ENCODE assay signal across 11 cellular contexts in genomic region chr14:105421723-105422615, GRCh38. TPM values are rescaled to one million over a fixed set of nuclear protein-coding genes. Genes with fewer than 3 reads are reported as not detected.
DNase-seq lines count a peak whose midpoint lies in the region; ATAC-seq, FAIRE-seq and TF ChIP-seq lines count a peak whose summit lies in the region.
"Had no signal": no experiment of that assay in that cellular context is flagged by ENCODE, and none has a peak within 500 bp of the region (broad histone marks: within the 10 kb centered on the region; RNA-seq: fewer than 3 reads in every experiment).

No MANE protein-coding gene starts in this region.

- peaks cover 6% of the 10 kb centered on the region for H3K9me1 ChIP-seq in K562 (ENCODE audit: control insufficient read depth, insufficient read depth, low read length)

- FAIRE-seq in K562 (lab: Jason Lieb, UNC) = no peak
- FAIRE-seq: bronchial epithelial cell had no signal

- H3K4me3 ChIP-seq in A673 (ENCODE audit: low read depth, low read length, poor library complexity, severe bottlenecking) (peak overlapping the region; percentile 97), HCT116 (replicated peaks in 1 of 2; ENCODE audit: low read depth in 1 of 2, low read length in 2 of 2) (peak overlapping the region; percentile 92 to 97), K562 (peak overlapping the region; percentile 71; the same call in 1 of the 2 replicates)

- H2AFZ ChIP-seq in HCT116 (ENCODE audit: low read depth, low read length, poor library complexity, severe bottlenecking) = no peak overlapping the region
- no peak overlapping the region for H2AFZ ChIP-seq in K562 (ENCODE audit: low read depth, low read length)

- H3K36me3 ChIP-seq in A673 (ENCODE audit: insufficient read depth, low read length, poor library complexity, severe bottlenecking) (peaks cover 18% of the 10 kb centered on the region), HCT116 (ENCODE audit: control insufficient read depth in 1 of 2, insufficient read depth in 2 of 2, low read length in 2 of 2) (peaks cover 4 to 21% of the 10 kb centered on the region in 2 experiments; a peak in 3 of 4 replicates), K562 (ENCODE audit: control insufficient read depth, insufficient read depth, low read length) (peaks cover 45% of the 10 kb centered on the region; the same call in 2 of the 3 replicates)
- H3K36me3 ChIP-seq: neutrophil, uterus had no signal

- no peak for TF ChIP-seq EP300 in K562 (IDR thresholded peaks at IDR 0.05; ENCODE audit: low read length)

- no peaks in the 10 kb centered on the region for H3K9me2 ChIP-seq in HCT116 (ENCODE audit: insufficient read depth)

- no peak for TF ChIP-seq CTCF in A673 (conservative IDR thresholded peaks at IDR 0.05; ENCODE audit: low read depth, low read length)
- TF ChIP-seq CTCF in HCT116 (IDR thresholded peaks at IDR 0.05 in 2 of 3, conservative IDR thresholded peaks at IDR 0.05 in 1 of 3; ENCODE audit: borderline replicate concordance in 1 of 3, insufficient read depth in 1 of 3, low read depth in 2 of 3, low read length in 2 of 3) = no peak
- no peak for TF ChIP-seq CTCF in K562 (IDR thresholded peaks at IDR 0.05 in 2 of 3, conservative IDR thresholded peaks at IDR 0.05 in 1 of 3; ENCODE audit: insufficient read depth in 2 of 3, low read depth in 1 of 3, low read length in 3 of 3)

- 81% methylated on average over 5 of the region's 32 CpGs for WGBS in K562 (ENCODE audit: insufficient coverage, low coverage, missing lambda C conversion rate)

- TF ChIP-seq POLR2A in HCT116 (IDR thresholded peaks at IDR 0.05; ENCODE audit: borderline replicate concordance, extremely low read depth, insufficient read depth, insufficient read length) = no peak
- no peak for TF ChIP-seq POLR2A in K562 (conservative IDR thresholded peaks at IDR 0.05)
- TF ChIP-seq POLR2A in GM18505 (IDR thresholded peaks at IDR 0.05; ENCODE audit: borderline replicate concordance, extremely low read depth, insufficient read depth, insufficient read length) = no peak

- POLR2A ChIA-PET in A673 (lab: Charles Lee; ENCODE audit: low non-redundant PET) = no interaction called here
- POLR2A ChIA-PET in HCT116 (lab: Charles Lee) = no interaction called here
- POLR2A ChIA-PET in K562 (lab: Yijun Ruan, JAX) = interaction anchor here (0.9 to 1.6 kb wide), 2 partner anchors 14 to 18 kb away, joined by 3 to 4 read pairs; no protein-coding TSS in a partner anchor

- ATAC-seq in HCT116 = no peak
- ATAC-seq in K562 = no peak
- no peak for ATAC-seq in GM18505 (IDR thresholded peaks at IDR 0.05; ENCODE audit: unreplicated experiment)
- ATAC-seq in GM21723 (IDR thresholded peaks at IDR 0.05; ENCODE audit: unreplicated experiment) = no peak

- H3K4me2 ChIP-seq in HCT116 (ENCODE audit: low read length) = peak overlapping the region; percentile 99
- 0 out of 2 replicates have a peak overlapping the region, but pooled peaks have one; percentile 72 for H3K4me2 ChIP-seq in K562 (ENCODE audit: insufficient read depth, low read length)

- intact Hi-C loops in A673 (cut with micrococcal nuclease; ENCODE audit: unreplicated experiment) (no loop called here), HCT116 (cut with micrococcal nuclease) (no loop called here), K562 (cut with micrococcal nuclease) (no loop called here)

- DNase-seq in A673 (ENCODE audit: low spot score) (no peak), HCT116 (ENCODE audit: low read depth, low spot score) (no peak), K562 (ENCODE audit: extremely low read depth in 1 of 4, low spot score in 3 of 4) (no peak), mesenteric fat pad (ENCODE audit: low spot score) (peak; percentile 81), GOT3 (lab: John Stamatoyannopoulos, UW) (no peak), NCI-H1092 (lab: John Stamatoyannopoulos, UW) (no peak)
- DNase-seq: uterus had no signal

- CTCF ChIA-PET in A673 (lab: Charles Lee) = no interaction called here
- CTCF ChIA-PET in HCT116 (lab: Charles Lee) = no interaction called here
- CTCF ChIA-PET in K562 (lab: Yijun Ruan, JAX; ENCODE audit: low intra/inter-chr PET ratio) = interaction anchor here (0.6 kb wide), 1 partner anchor 8 kb away, joined by 3 read pairs; no protein-coding TSS in a partner anchor

- BruUV-seq in A673 (replicated peaks; lab: Mats Ljungman, UMichigan) (no TSS peak), HCT116 (replicated peaks; lab: Mats Ljungman, UMichigan) (no TSS peak), K562 (replicated peaks; lab: Mats Ljungman, UMichigan) (no TSS peak)

- peak overlapping the region; percentile 91 for H3K27ac ChIP-seq in A673 (ENCODE audit: low read depth, low read length, poor library complexity, severe bottlenecking)
- peak overlapping the region; percentile 88 for H3K27ac ChIP-seq in HCT116 (ENCODE audit: low read depth, low read length)
- H3K27ac ChIP-seq in K562 (ENCODE audit: extremely low read depth, low read depth, low read length) = no peak overlapping the region
- H3K27ac ChIP-seq: neutrophil had no signal

- H3K9me3 ChIP-seq in A673 (ENCODE audit: low read depth, low read length, poor library complexity, severe bottlenecking) (no peaks in the 10 kb centered on the region), HCT116 (ENCODE audit: control insufficient read depth in 1 of 2, insufficient read depth in 1 of 2, low read depth in 1 of 2, low read length in 2 of 2) (no peaks in the 10 kb centered on the region), K562 (replicated peaks; ENCODE audit: control insufficient read depth, insufficient read depth, low read depth, low read length) (no peaks in the 10 kb centered on the region; the same call in 1 of the 2 replicates)
- H3K9me3 ChIP-seq: neutrophil, uterus had no signal

- H3K27me3 ChIP-seq in A673 (replicated peaks; ENCODE audit: insufficient read depth, low read depth, low read length, poor library complexity) (no peaks in the 10 kb centered on the region), HCT116 (ENCODE audit: insufficient read depth, low read length) (no peaks in the 10 kb centered on the region), K562 (ENCODE audit: control insufficient read depth in 2 of 2, insufficient read depth in 2 of 2, low read length in 2 of 2) (no peaks in the 10 kb centered on the region)
- H3K27me3 ChIP-seq: uterus had no signal

- H3K79me2 ChIP-seq in HCT116 (ENCODE audit: insufficient read depth, low read length) (peaks cover 72% of the 10 kb centered on the region), K562 (ENCODE audit: control insufficient read depth, insufficient read depth, low read length) (peaks cover 69% of the 10 kb centered on the region)

- H3K4me1 ChIP-seq in A673 (ENCODE audit: insufficient read depth, low read length, poor library complexity, severe bottlenecking) = peaks cover 28% of the 10 kb centered on the region
- H3K4me1 ChIP-seq in HCT116 (ENCODE audit: control insufficient read depth in 1 of 2, insufficient read depth in 2 of 2, low read length in 2 of 2) = peaks cover 16 to 35% of the 10 kb centered on the region in 2 experiments
- peaks cover 11 to 68% of the 10 kb centered on the region in 2 experiments; a peak in 4 of 5 replicates for H3K4me1 ChIP-seq in K562 (replicated peaks in 1 of 2; ENCODE audit: control insufficient read depth in 2 of 2, insufficient read depth in 2 of 2, low read length in 2 of 2)

- H3K9ac ChIP-seq in HCT116 (ENCODE audit: low read length) = peak overlapping the region; percentile 98; the same call in 1 of the 2 replicates
- peak overlapping the region; percentile 81 to 98; a peak in 2 of 4 replicates for H3K9ac ChIP-seq in K562 (ENCODE audit: insufficient read depth in 1 of 2, low read depth in 2 of 2, low read length in 2 of 2)

- TF ChIP-seq RAD21 in HCT116 (IDR thresholded peaks at IDR 0.05; ENCODE audit: low read depth) (no peak), K562 (CRISPR knock-in tag; conservative IDR thresholded peaks at IDR 0.05 in 1 of 2, IDR thresholded peaks at IDR 0.05 in 1 of 2) (no peak)

- no peaks in the 10 kb centered on the region; the same call in 1 of the 2 replicates for H4K20me1 ChIP-seq in HCT116 (ENCODE audit: insufficient read depth)
- no peaks in the 10 kb centered on the region for H4K20me1 ChIP-seq in K562 (replicated peaks; ENCODE audit: control insufficient read depth, insufficient read depth, low read length)

- in situ Hi-C loops in K562 (cut with MboI) = no loop called here

- RAD21 ChIA-PET in HCT116 (lab: Charles Lee; ENCODE audit: low non-redundant PET in 1 of 2, low total read pairs in 2 of 2, uncharacterized antibody in 2 of 2, unreplicated experiment in 2 of 2) = no interaction called here

RNA-seq across cellular contexts. Expression of gene MTA1, which starts 2.3 kb away (rescaled TPM):
- total RNA-seq in A673 (2021) (238 and 250 TPM in 2 replicates), HCT116 (2021; ENCODE audit: unreplicated experiment) (229 TPM), K562 (2014; rRNA removed) (48.1 and 61.0 TPM in 2 replicates), K562 (2014; rRNA removed; fragmentation: Illumina TruSeq; extraction: Trizol) (11.6 and 12.2 TPM in 2 replicates), K562 (2015; rRNA removed; fragmentation: Illumina TruSeq; extraction: Trizol) (32.3 and 33.4 TPM in 2 replicates), K562 (2021) (107 and 118 TPM in 2 replicates), mesenteric fat pad (87.1 TPM)
- 132 and 135 TPM in 2 replicates for polyA plus RNA-seq in HCT116 (2012)
- total RNA-seq in K562 (2011; cell fraction: chromatin; rRNA removed; ENCODE audit: low replicate concordance) = 154 and 390 TPM in 2 replicates
- total RNA-seq in K562 (2011; cell fraction: nucleolus; rRNA removed) = 257 and 271 TPM in 2 replicates
- 138 and 156 TPM in 2 replicates for total RNA-seq in K562 (2011; cell fraction: nucleoplasm; rRNA removed)
- polyA plus RNA-seq in K562 (2011; rRNA removed) (47.7 and 58.6 TPM in 2 replicates), K562 (2014; fragmentation: Illumina TruSeq; extraction: Trizol) (29.5 and 45.4 TPM in 2 replicates), K562 (2014; fragmentation: Nextera tagmentation; extraction: Ambion mirVana) (under 1 TPM; 0.13 to 0.14 TPM), K562 (2014; rRNA removed) (90.0 and 103 TPM in 2 replicates)
- polyA plus RNA-seq in K562 (2011; cell fraction: cytosol; rRNA removed) = 31.6 and 47.1 TPM in 2 replicates
- polyA plus RNA-seq in K562 (2011; cell fraction: nucleus; rRNA removed) = 383 and 622 TPM in 2 replicates
- 74.0 and 91.7 TPM in 2 replicates for polyA plus RNA-seq in K562 (2012)
- polyA minus RNA-seq in K562 (2011; rRNA and poly(A)+ RNA removed) = 13.9 and 22.6 TPM in 2 replicates
- polyA minus RNA-seq in K562 (2011; cell fraction: cytosol; rRNA and poly(A)+ RNA removed) = 69.0 and 80.6 TPM in 2 replicates
- 102 and 104 TPM in 2 replicates for polyA minus RNA-seq in K562 (2011; cell fraction: nucleus; rRNA and poly(A)+ RNA removed)

RNA-seq across cellular contexts. Expression of gene TEX22, which starts 23.6 kb away (rescaled TPM):
- total RNA-seq in A673 (2021) (2.1 and 2.7 TPM in 2 replicates), HCT116 (2021; ENCODE audit: unreplicated experiment) (3.8 TPM), K562 (2014; rRNA removed) (0.04 and 0.05 TPM in 2 replicates), K562 (2014; rRNA removed; fragmentation: Illumina TruSeq; extraction: Trizol) (0.06 and 0.55 TPM in 2 replicates), K562 (2015; rRNA removed; fragmentation: Illumina TruSeq; extraction: Trizol) (0.14 and 0.45 TPM in 2 replicates), K562 (2021) (1.0 and 1.7 TPM in 2 replicates), mesenteric fat pad (not detected)
- 0.05 and 0.15 TPM in 2 replicates for polyA plus RNA-seq in HCT116 (2012)
- total RNA-seq in K562 (2011; cell fraction: chromatin; rRNA removed; ENCODE audit: low replicate concordance) = 2.3 and 5.1 TPM in 2 replicates
- 2.6 and 3.8 TPM in 2 replicates for total RNA-seq in K562 (2011; cell fraction: nucleolus; rRNA removed)
- total RNA-seq in K562 (2011; cell fraction: nucleoplasm; rRNA removed) = 1.9 and 2.6 TPM in 2 replicates
- polyA plus RNA-seq in K562 (2011; rRNA removed) (0.31 and 0.50 TPM in 2 replicates), K562 (2014; fragmentation: Illumina TruSeq; extraction: Trizol) (0.04 and 0.14 TPM in 2 replicates), K562 (2014; fragmentation: Nextera tagmentation; extraction: Ambion mirVana) (not detected), K562 (2014; rRNA removed) (0.18 and 0.23 TPM in 2 replicates)
- 0.22 and 0.66 TPM in 2 replicates for polyA plus RNA-seq in K562 (2011; cell fraction: cytosol; rRNA removed)
- polyA plus RNA-seq in K562 (2011; cell fraction: nucleus; rRNA removed) = 3.7 and 7.3 TPM in 2 replicates
- 0.14 and 0.36 TPM in 2 replicates for polyA plus RNA-seq in K562 (2012)
- polyA minus RNA-seq in K562 (2011; rRNA and poly(A)+ RNA removed) = 0.11 and 0.12 TPM in 2 replicates
- not detected in 2 replicates for polyA minus RNA-seq in K562 (2011; cell fraction: cytosol; rRNA and poly(A)+ RNA removed)
- 0.56 and 0.94 TPM in 2 replicates for polyA minus RNA-seq in K562 (2011; cell fraction: nucleus; rRNA and poly(A)+ RNA removed)

RNA-seq across cellular contexts. Expression of gene CRIP2, which starts 52.7 kb away (rescaled TPM):
- 154 and 192 TPM in 2 replicates for total RNA-seq in A673 (2021)
- total RNA-seq in HCT116 (2021; ENCODE audit: unreplicated experiment) = 31.1 TPM
- polyA plus RNA-seq in HCT116 (2012) = 37.8 and 43.3 TPM in 2 replicates
- 2.6 TPM in 1 of 2 replicates, not detected in the other for total RNA-seq in K562 (2011; cell fraction: chromatin; rRNA removed; ENCODE audit: low replicate concordance)
- 0.53 and 1.7 TPM in 2 replicates for total RNA-seq in K562 (2011; cell fraction: nucleolus; rRNA removed)
- 1.2 and 1.5 TPM in 2 replicates for total RNA-seq in K562 (2011; cell fraction: nucleoplasm; rRNA removed)
- total RNA-seq in K562 (2014; rRNA removed) = 1.7 and 2.0 TPM in 2 replicates
- not detected in 2 replicates for total RNA-seq in K562 (2014; rRNA removed; fragmentation: Illumina TruSeq; extraction: Trizol)
- 0.33 and 0.34 TPM in 2 replicates for total RNA-seq in K562 (2015; rRNA removed; fragmentation: Illumina TruSeq; extraction: Trizol)
- total RNA-seq in K562 (2021) = 1.2 and 1.7 TPM in 2 replicates
- 1.0 and 2.2 TPM in 2 replicates for polyA plus RNA-seq in K562 (2011; rRNA removed)
- polyA plus RNA-seq in K562 (2011; cell fraction: cytosol; rRNA removed) = 4.4 and 9.0 TPM in 2 replicates
- 4.8 and 11.0 TPM in 2 replicates for polyA plus RNA-seq in K562 (2011; cell fraction: nucleus; rRNA removed)
- polyA plus RNA-seq in K562 (2012) = 1.4 and 1.9 TPM in 2 replicates
- polyA plus RNA-seq in K562 (2014; fragmentation: Illumina TruSeq; extraction: Trizol) = 0.18 and 0.51 TPM in 2 replicates
- polyA plus RNA-seq in K562 (2014; fragmentation: Nextera tagmentation; extraction: Ambion mirVana) = under 1 TPM; 0.25 to 0.27 TPM
- polyA plus RNA-seq in K562 (2014; rRNA removed) = 0.16 and 1.2 TPM in 2 replicates
- 0.39 TPM in 1 of 2 replicates, not detected in the other for polyA minus RNA-seq in K562 (2011; rRNA and poly(A)+ RNA removed)
- polyA minus RNA-seq in K562 (2011; cell fraction: cytosol; rRNA and poly(A)+ RNA removed) = 1.2 and 2.0 TPM in 2 replicates
- polyA minus RNA-seq in K562 (2011; cell fraction: nucleus; rRNA and poly(A)+ RNA removed) = 0.67 and 0.94 TPM in 2 replicates
- 82.8 TPM for total RNA-seq in mesenteric fat pad
